ENCODE assay signal across 1 cellular context in genomic region chr7:23529262-23529859, GRCh38.
TF ChIP-seq lines count a peak whose summit lies in the region.

No MANE protein-coding gene starts in this region.

TF ChIP-seq in WTC11, 78 proteins besides CTCF, POLR2A, EP300 and RAD21 (continued from another document):
- TF ChIP-seq AFF4 (CRISPR knock-in tag; IDR thresholded peaks at IDR 0.05; ENCODE audit: borderline replicate concordance), result no peak
